ENCODE assay signal across 17 cellular contexts in the genomic region with DNA sequence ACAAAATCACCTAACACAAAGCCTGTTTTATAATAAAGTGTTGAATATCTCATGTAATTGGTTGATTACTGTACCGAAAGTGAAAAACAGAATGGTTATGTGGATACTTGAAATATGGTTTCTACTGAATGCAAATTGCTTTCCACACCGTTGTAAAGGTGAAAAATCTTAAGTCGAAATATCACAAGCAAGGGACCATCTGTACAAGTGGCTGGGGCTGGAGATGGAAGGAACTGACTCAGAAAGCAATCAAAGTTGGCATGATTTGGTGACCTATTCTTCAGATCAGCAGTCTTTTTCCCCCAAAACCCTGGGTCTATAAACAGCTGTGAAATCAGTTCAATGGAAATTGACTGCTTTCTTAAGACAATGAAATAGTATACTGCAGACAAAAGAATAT. TPM values are rescaled to one million over a fixed set of nuclear protein-coding genes. Genes with fewer than 3 reads are reported as not detected.
DNase-seq lines count a peak whose midpoint lies in the region; ATAC-seq and TF ChIP-seq lines count a peak whose summit lies in the region.
"Had no signal": no experiment of that assay in that cellular context is flagged by ENCODE, and none has a peak within 500 bp of the region (broad histone marks: within the 10 kb centered on the region; RNA-seq: fewer than 3 reads in every experiment).

No MANE protein-coding gene starts in this region.

- H3F3A ChIP-seq in SU-DHL-6 (ENCODE audit: insufficient read depth): peaks cover 56% of the 10 kb centered on the region

- H3K9ac ChIP-seq in SU-DHL-6 (ENCODE audit: low read length): no peak overlapping the region; the same call in 1 of the 2 replicates
- no peak overlapping the region for H3K9ac ChIP-seq in endodermal cell (ENCODE audit: extremely low read depth, low read length, poor library complexity, severe bottlenecking)
- H3K9ac ChIP-seq: SK-N-SH had no signal

- DNase-seq in activated naive CD4-positive, alpha-beta T cell treated with anti-CD3 and anti-CD28 coated beads, Interleukin-2, amount 50 U/mL, for 72 hours (ENCODE audit: low spot score in 2 of 2): no peak
- DNase-seq in activated naive CD4-positive, alpha-beta T cell treated with anti-CD3 and anti-CD28 coated beads, Interleukin-2, amount 10 ng/mL, durations not matched to agents 7 days and 5 days: no peak
- DNase-seq in endodermal cell (no peak), left lobe of liver (ENCODE audit: low spot score) (no peak), ACHN (no peak)
- DNase-seq in stimulated activated naive CD8-positive, alpha-beta T cell treated with anti-CD3 and anti-CD28 coated beads, Interleukin-15, amount 100 ng/mL, for 72 hours: no peak
- DNase-seq: activated effector memory CD4-positive, alpha-beta T cell treated with Interleukin-2 at 50 U/mL for 16 hours; effector CD8-positive, alpha-beta T cell; NCI-H1694; NCI-H446; sigmoid colon; SK-N-SH; trophoblast cell had no signal

- peaks cover 5% of the 10 kb centered on the region for H3K4me1 ChIP-seq in endodermal cell (ENCODE audit: control insufficient read depth, insufficient read depth, low read length)

- H2AFZ ChIP-seq in SU-DHL-6 (ENCODE audit: low read depth, low read length, severe bottlenecking): no peak overlapping the region

- peak overlapping the region; percentile 33 to 67 for H3K27ac Mint-ChIP-seq in activated naive CD4-positive, alpha-beta T cell treated with anti-CD3 and anti-CD28 coated beads, Interleukin-2, amount 50 U/mL, for 72 hours
- H3K27ac Mint-ChIP-seq in activated naive CD4-positive, alpha-beta T cell treated with anti-CD3 and anti-CD28 coated beads, Interleukin-2, amount 10 ng/mL, durations not matched to agents 7 days and 5 days: no peak overlapping the region
- H3K27ac Mint-ChIP-seq in endodermal cell: peak overlapping the region; percentile 22
- H3K27ac Mint-ChIP-seq in stimulated activated naive CD8-positive, alpha-beta T cell treated with anti-CD3 and anti-CD28 coated beads, Interleukin-15, amount 100 ng/mL, for 72 hours: peak overlapping the region in 1 of 2 donors; percentile 66

- H3K27me3 Mint-ChIP-seq in activated naive CD4-positive, alpha-beta T cell treated with anti-CD3 and anti-CD28 coated beads, Interleukin-2, amount 10 ng/mL, durations not matched to agents 7 days and 5 days: no peaks in the 10 kb centered on the region
- no peaks in the 10 kb centered on the region for H3K27me3 Mint-ChIP-seq in endodermal cell (ENCODE audit: insufficient read depth)
- no peaks in the 10 kb centered on the region for H3K27me3 Mint-ChIP-seq in stimulated activated naive CD8-positive, alpha-beta T cell treated with anti-CD3 and anti-CD28 coated beads, Interleukin-15, amount 100 ng/mL, for 72 hours

- in situ Hi-C loops in ACHN (cut with HindIII; ENCODE audit: low pct_ligation_motif_present, low pct_unique_long_range_greater_than_20kb, low sequenced_read_pairs): no loop called here

- H3K9me3 ChIP-seq in SU-DHL-6 (ENCODE audit: insufficient read depth, low read length): no peaks in the 10 kb centered on the region
- no peaks in the 10 kb centered on the region for H3K9me3 ChIP-seq in endodermal cell (ENCODE audit: control insufficient read depth, low read length)
- H3K9me3 ChIP-seq: breast epithelium, sigmoid colon, SK-N-SH had no signal

- no peak for TF ChIP-seq CTCF in SU-DHL-6 (IDR thresholded peaks at IDR 0.05; ENCODE audit: insufficient read depth, low read length, poor library complexity, severe bottlenecking)
- no peak for TF ChIP-seq CTCF in endodermal cell (conservative IDR thresholded peaks at IDR 0.05)

- peaks cover 46% of the 10 kb centered on the region for H3K36me3 ChIP-seq in SU-DHL-6 (ENCODE audit: low read length)
- H3K36me3 ChIP-seq in endodermal cell (ENCODE audit: control insufficient read depth, insufficient read depth, low read length): peaks cover 32% of the 10 kb centered on the region
- H3K36me3 ChIP-seq: breast epithelium had no signal

- H3K4me3 ChIP-seq in SU-DHL-6 (ENCODE audit: insufficient read depth, low read length, poor library complexity, severe bottlenecking) (no peak overlapping the region), endodermal cell (ENCODE audit: low read length) (no peak overlapping the region)
- H3K4me3 ChIP-seq: breast epithelium, sigmoid colon had no signal

- peaks cover 84% of the 10 kb centered on the region for H3K79me2 ChIP-seq in SU-DHL-6 (ENCODE audit: insufficient read depth, low read length)

- H3K36me3 Mint-ChIP-seq in activated naive CD4-positive, alpha-beta T cell treated with anti-CD3 and anti-CD28 coated beads, Interleukin-2, amount 50 U/mL, for 72 hours: peaks cover 16 to 26% of the 10 kb centered on the region in 2 donors
- H3K36me3 Mint-ChIP-seq in activated naive CD4-positive, alpha-beta T cell treated with anti-CD3 and anti-CD28 coated beads, Interleukin-2, amount 10 ng/mL, durations not matched to agents 7 days and 5 days: peaks cover 46% of the 10 kb centered on the region
- H3K36me3 Mint-ChIP-seq in endodermal cell (ENCODE audit: low read depth): peaks cover 31% of the 10 kb centered on the region

- no peaks in the 10 kb centered on the region for H3K9me3 Mint-ChIP-seq in activated naive CD4-positive, alpha-beta T cell treated with anti-CD3 and anti-CD28 coated beads, Interleukin-2, amount 50 U/mL, for 72 hours
- H3K9me3 Mint-ChIP-seq in activated naive CD4-positive, alpha-beta T cell treated with anti-CD3 and anti-CD28 coated beads, Interleukin-2, amount 10 ng/mL, durations not matched to agents 7 days and 5 days: no peaks in the 10 kb centered on the region
- H3K9me3 Mint-ChIP-seq in endodermal cell: no peaks in the 10 kb centered on the region
- H3K9me3 Mint-ChIP-seq in stimulated activated naive CD8-positive, alpha-beta T cell treated with anti-CD3 and anti-CD28 coated beads, Interleukin-15, amount 100 ng/mL, for 72 hours: no peaks in the 10 kb centered on the region

- H3K9me2 ChIP-seq in SU-DHL-6 (replicated peaks; ENCODE audit: insufficient read depth, low read length): no peaks in the 10 kb centered on the region
- H3K9me2 ChIP-seq: SK-N-SH had no signal

- peaks cover 2% of the 10 kb centered on the region; the same call in 1 of the 2 replicates for H4K20me1 ChIP-seq in SU-DHL-6 (ENCODE audit: low read depth, low read length)

- H3K4me2 ChIP-seq in SU-DHL-6 (ENCODE audit: low read depth, low read length, poor library complexity, severe bottlenecking): peak overlapping the region; percentile 21

- no peak overlapping the region for H3K4me3 Mint-ChIP-seq in activated naive CD4-positive, alpha-beta T cell treated with anti-CD3 and anti-CD28 coated beads, Interleukin-2, amount 10 ng/mL, durations not matched to agents 7 days and 5 days
- H3K4me3 Mint-ChIP-seq in endodermal cell: no peak overlapping the region
- peak overlapping the region; percentile 10 to 44 for H3K4me3 Mint-ChIP-seq in stimulated activated naive CD8-positive, alpha-beta T cell treated with anti-CD3 and anti-CD28 coated beads, Interleukin-15, amount 100 ng/mL, for 72 hours

- no peak overlapping the region for H3K27ac ChIP-seq in SU-DHL-6 (ENCODE audit: low read depth, low read length)
- H3K27ac ChIP-seq in endodermal cell (ENCODE audit: low read depth, low read length): no peak overlapping the region

- H3K27me3 ChIP-seq in SU-DHL-6 (ENCODE audit: low read length): no peaks in the 10 kb centered on the region
- no peaks in the 10 kb centered on the region for H3K27me3 ChIP-seq in endodermal cell (ENCODE audit: control insufficient read depth, insufficient read depth, low read length, poor library complexity, severe bottlenecking)
- H3K27me3 ChIP-seq: breast epithelium, sigmoid colon had no signal

- no peak for ATAC-seq in activated naive CD4-positive, alpha-beta T cell treated with anti-CD3 and anti-CD28 coated beads, Interleukin-2, amount 50 U/mL, for 72 hours
- no peak for ATAC-seq in stimulated activated naive CD8-positive, alpha-beta T cell treated with anti-CD3 and anti-CD28 coated beads, Interleukin-15, amount 100 ng/mL, for 72 hours
- ATAC-seq in left lobe of liver (no peak), HG02870 (IDR thresholded peaks at IDR 0.05; ENCODE audit: unreplicated experiment) (no peak)
- ATAC-seq: activated CD4-positive, CD25-positive, alpha-beta regulatory T cell treated with anti-CD3 and anti-CD28 coated beads, Interleukin-2, amount 50 U/mL, for 24 hours had no signal

- peaks cover 48% of the 10 kb centered on the region for H3K4me1 Mint-ChIP-seq in activated naive CD4-positive, alpha-beta T cell treated with anti-CD3 and anti-CD28 coated beads, Interleukin-2, amount 10 ng/mL, durations not matched to agents 7 days and 5 days
- H3K4me1 Mint-ChIP-seq in endodermal cell: peaks cover 13% of the 10 kb centered on the region
- peaks cover 68% of the 10 kb centered on the region for H3K4me1 Mint-ChIP-seq in stimulated activated naive CD8-positive, alpha-beta T cell treated with anti-CD3 and anti-CD28 coated beads, Interleukin-15, amount 100 ng/mL, for 72 hours

- WGBS in endodermal cell (ENCODE audit: insufficient coverage in 1 of 2, insufficient read length in 1 of 2), 2 experiments: 94 to 96% methylated on average over 3 of the region's 3 CpGs

- CTCF ChIA-PET in activated naive CD4-positive, alpha-beta T cell treated with anti-CD3 and anti-CD28 coated beads, Interleukin-2, amount 10 ng/mL, durations not matched to agents 7 days and 5 days (lab: Charles Lee): interaction anchor here (0.6 to 1.3 kb wide), 2 partner anchors 59 to 187 kb away, joined by 3 read pairs; no protein-coding TSS in a partner anchor

RNA-seq across cellular contexts. Expression of gene CBX5, which starts 3.6 kb away (rescaled TPM):
- 100 to 1,000 TPM; 115 to 169 TPM for total RNA-seq in activated naive CD4-positive, alpha-beta T cell treated with anti-CD3 and anti-CD28 coated beads, Interleukin-2, amount 50 U/mL, for 72 hours
- total RNA-seq in endodermal cell: 100 to 1,000 TPM; 230 to 341 TPM
- polyA plus RNA-seq in endodermal cell (2013, experiment 1 of 2): 106 TPM
- 117 TPM for polyA plus RNA-seq in endodermal cell (2013, experiment 2 of 2)
- 21.9 TPM for total RNA-seq in left lobe of liver

RNA-seq across cellular contexts. Expression of gene HNRNPA1, which starts 4.2 kb away (rescaled TPM):
- 1,000 to 10,000 TPM; 1,446 to 2,174 TPM for total RNA-seq in activated naive CD4-positive, alpha-beta T cell treated with anti-CD3 and anti-CD28 coated beads, Interleukin-2, amount 50 U/mL, for 72 hours
- total RNA-seq in endodermal cell: 1,000 to 10,000 TPM; 2,414 to 2,488 TPM
- polyA plus RNA-seq in endodermal cell (2013, experiment 1 of 2): 3,140 TPM
- 2,763 TPM for polyA plus RNA-seq in endodermal cell (2013, experiment 2 of 2)
- total RNA-seq in left lobe of liver: 144 TPM

RNA-seq across cellular contexts. Expression of gene NFE2, which starts 24.4 kb away (rescaled TPM):
- under 1 TPM in 1 of 2 donors, not detected in 1; 0.20 TPM for total RNA-seq in activated naive CD4-positive, alpha-beta T cell treated with anti-CD3 and anti-CD28 coated beads, Interleukin-2, amount 50 U/mL, for 72 hours
- total RNA-seq in endodermal cell (1 to 10 TPM; 2.7 TPM), left lobe of liver (0.68 TPM)
- polyA plus RNA-seq in endodermal cell (2013, experiment 1 of 2): 1.8 TPM
- 1.6 TPM for polyA plus RNA-seq in endodermal cell (2013, experiment 2 of 2)

RNA-seq across cellular contexts. Expression of gene COPZ1, which starts 48.6 kb away (rescaled TPM):
- 100 to 1,000 TPM in 1 of 2 donors, 10 to 100 TPM in 1; 99.1 to 101 TPM for total RNA-seq in activated naive CD4-positive, alpha-beta T cell treated with anti-CD3 and anti-CD28 coated beads, Interleukin-2, amount 50 U/mL, for 72 hours
- total RNA-seq in endodermal cell (100 to 1,000 TPM; 153 to 183 TPM), left lobe of liver (71.7 TPM)
- 138 TPM for polyA plus RNA-seq in endodermal cell (2013, experiment 1 of 2)
- polyA plus RNA-seq in endodermal cell (2013, experiment 2 of 2): 134 TPM

Comparison
In these comparisons a context has a peak if more than half of its experiments do, and no peak if none do; other contexts are left out.
1. H3K4me3 Mint-ChIP-seq: peak in stimulated activated naive CD8-positive, alpha-beta T cell treated with anti-CD3 and anti-CD28 coated beads, Interleukin-15, amount 100 ng/mL, for 72 hours (2 of 2); none in activated naive CD4-positive, alpha-beta T cell treated with anti-CD3 and anti-CD28 coated beads, Interleukin-2, amount 10 ng/mL, durations not matched to agents 7 days and 5 days (single experiment) and endodermal cell (single experiment).